Comparison of ENCODE assay signal across 8 cellular contexts in the genomic region with DNA sequence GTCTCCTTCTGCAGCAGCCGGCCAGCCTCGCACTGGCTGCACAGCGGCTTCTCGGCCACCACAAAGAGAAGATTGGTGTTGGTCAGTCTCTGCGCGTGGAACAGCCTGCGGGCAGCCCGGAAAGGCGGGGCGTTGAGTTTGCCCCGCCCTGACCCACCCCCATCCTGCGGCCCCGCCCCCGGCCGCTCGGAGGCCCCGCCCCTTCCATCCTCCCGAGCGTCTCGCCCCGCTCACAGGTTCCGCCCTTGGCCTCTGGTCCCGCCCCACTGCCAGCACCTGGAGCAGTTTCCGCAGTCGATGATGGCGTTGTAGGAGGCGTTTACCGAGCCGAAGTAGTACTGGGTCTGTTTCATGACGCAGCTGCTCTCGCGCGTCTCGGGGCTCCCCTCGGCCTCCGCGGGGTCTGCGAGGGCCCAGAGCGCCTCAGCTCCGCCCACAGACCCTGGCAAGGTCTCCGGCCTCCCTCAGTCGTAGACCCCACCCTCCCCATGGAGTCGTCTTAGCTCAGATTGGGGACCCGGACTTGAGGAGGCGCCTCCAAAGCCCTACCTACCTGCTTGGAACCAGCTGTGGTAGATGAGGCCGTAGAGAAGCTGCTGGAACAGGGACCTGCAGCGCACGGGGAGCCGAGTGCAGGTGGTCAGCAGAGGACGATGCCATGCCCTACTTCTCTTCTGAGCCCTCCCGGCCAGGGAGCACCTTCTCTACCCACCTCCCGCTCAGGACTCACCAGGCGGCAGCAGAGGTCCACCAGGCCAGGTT. TPM values are rescaled to one million over a fixed set of nuclear protein-coding genes. Genes with fewer than 3 reads are reported as not detected.
DNase-seq lines count a peak whose midpoint lies in the region; ATAC-seq, FAIRE-seq and TF ChIP-seq lines count a peak whose summit lies in the region.

No MANE protein-coding gene starts in this region.

- H3K9me3 ChIP-seq in lower lobe of right lung = no peaks in the 10 kb centered on the region

- TF ChIP-seq CTCF in dorsolateral prefrontal cortex (IDR thresholded peaks at IDR 0.05 in 54 of 56, conservative IDR thresholded peaks at IDR 0.05 in 2 of 56; ENCODE audit: low read depth in 1 of 56, partially characterized antibody in 56 of 56) (peak in 3 of 56 donors; percentile 12 to 16 (median 16)), lower lobe of right lung (IDR thresholded peaks at IDR 0.05) (no peak)

- H3K27me3 ChIP-seq in dorsolateral prefrontal cortex = no peaks in the 10 kb centered on the region
- no peaks in the 10 kb centered on the region for H3K27me3 ChIP-seq in lower lobe of right lung (ENCODE audit: low read depth)

- H3K36me3 ChIP-seq in lower lobe of right lung = peaks cover 11% of the 10 kb centered on the region

- peak; percentile 90 for FAIRE-seq in GM12891 (lab: Jason Lieb, UNC)

- peak; percentile 96 for DNase-seq in GM12891 (ENCODE audit: insufficient read length, low spot score)
- peak; percentile 87 for DNase-seq in NCI-H146 (lab: John Stamatoyannopoulos, UW)
- peak; percentile 80 to 91 for DNase-seq in activated CD4-positive, alpha-beta T cell treated with anti-CD3 and anti-CD28 coated beads, Interleukin-2, amount 50 U/mL, for 24 hours (ENCODE audit: low read depth in 1 of 2, low spot score in 1 of 2)
- peak; percentile 36 to 84 (median 69) for DNase-seq in dorsolateral prefrontal cortex
- DNase-seq in lower lobe of right lung = peak; percentile 89
- peak; percentile 87 to 91 (median 89) for DNase-seq in stimulated activated CD4-positive, alpha-beta T cell treated with anti-CD3 and anti-CD28 coated beads, TNF-alpha, amount 100 ng/mL, for 4 hours (ENCODE audit: low read depth in 3 of 3)
- DNase-seq in NCI-H524 (lab: John Stamatoyannopoulos, UW) = no peak

- intact Hi-C loops in dorsolateral prefrontal cortex (cut with DNase I) (loop anchor here in 1 of 2 donors (5.0 kb wide), 1 partner anchor 177 kb away; no protein-coding TSS in a partner anchor), lower lobe of right lung (cut with DNase I) (no loop called here)

- peak; percentile 69 for ATAC-seq in HG02571 (IDR thresholded peaks at IDR 0.05; ENCODE audit: unreplicated experiment)
- peak; percentile 79 to 84 for ATAC-seq in lower lobe of right lung

- H3K4me1 ChIP-seq in lower lobe of right lung = peaks cover 12% of the 10 kb centered on the region

- H3K4me3 ChIP-seq in dorsolateral prefrontal cortex = peak overlapping the region; percentile 39 to 75 (median 58)
- H3K4me3 ChIP-seq in lower lobe of right lung = peak overlapping the region; percentile 61

- TF ChIP-seq POLR2A in GM12891 (IDR thresholded peaks at IDR 0.05; ENCODE audit: low read depth, low read length) = no peak

- peak overlapping the region in 27 of 59 donors; percentile 6 to 78 (median 45) for H3K27ac ChIP-seq in dorsolateral prefrontal cortex
- H3K27ac ChIP-seq in lower lobe of right lung = peak overlapping the region; percentile 49

TF ChIP-seq in GM12891, 5 proteins besides CTCF, POLR2A, EP300 and RAD21:
- TF ChIP-seq POLR2AphosphoS5 (IDR thresholded peaks at IDR 0.05; ENCODE audit: low read depth, low read length) = no peak
- no peak for TF ChIP-seq SPI1 (IDR thresholded peaks at IDR 0.05; ENCODE audit: low read depth, low read length)
- no peak for TF ChIP-seq TAF1 (IDR thresholded peaks at IDR 0.05; ENCODE audit: low read depth, low read length)
- no peak for TF ChIP-seq POU2F2 (IDR thresholded peaks at IDR 0.05; ENCODE audit: low read depth, low read length)
- TF ChIP-seq PAX5 (IDR thresholded peaks at IDR 0.05; ENCODE audit: insufficient read depth, low read length, severe bottlenecking) = no peak

RNA-seq across cellular contexts. Expression of gene TMEM115, which starts 5.9 kb away (rescaled TPM):
- polyA plus RNA-seq in GM12891 (2012; ENCODE audit: low read depth, missing spikeins) = 9.6 TPM
- total RNA-seq in dorsolateral prefrontal cortex = 10 to 100 TPM; 19.2 to 33.5 (median 26.4) TPM
- 37.5 TPM for total RNA-seq in lower lobe of right lung

RNA-seq across cellular contexts. Expression of gene CYB561D2, which starts 14.6 kb away (rescaled TPM):
- 14.5 TPM for polyA plus RNA-seq in GM12891 (2012; ENCODE audit: low read depth, missing spikeins)
- total RNA-seq in dorsolateral prefrontal cortex (10 to 100 TPM in 113 of 120 experiments, 1 to 10 TPM in 7; 7.6 to 20.0 (median 13.4) TPM), lower lobe of right lung (21.7 TPM)

RNA-seq across cellular contexts. Expression of gene NPRL2, which starts 14.7 kb away (rescaled TPM):
- 21.8 TPM for polyA plus RNA-seq in GM12891 (2012; ENCODE audit: low read depth, missing spikeins)
- 10 to 100 TPM; 24.6 to 51.7 (median 35.3) TPM for total RNA-seq in dorsolateral prefrontal cortex
- 17.7 TPM for total RNA-seq in lower lobe of right lung

RNA-seq across cellular contexts. Expression of gene ZMYND10, which starts 19.7 kb away (rescaled TPM):
- 0.18 TPM for polyA plus RNA-seq in GM12891 (2012; ENCODE audit: low read depth, missing spikeins)
- total RNA-seq in dorsolateral prefrontal cortex = 1 to 10 TPM; 1.1 to 7.6 (median 3.1) TPM
- total RNA-seq in lower lobe of right lung = 32.8 TPM

RNA-seq across cellular contexts. Expression of gene RASSF1, which starts 24.6 kb away (rescaled TPM):
- polyA plus RNA-seq in GM12891 (2012; ENCODE audit: low read depth, missing spikeins) = 29.0 TPM
- total RNA-seq in dorsolateral prefrontal cortex = 10 to 100 TPM; 10.1 to 23.5 (median 15.5) TPM
- 39.5 TPM for total RNA-seq in lower lobe of right lung

Comparison
In these comparisons a context has a peak if more than half of its experiments do, and no peak if none do; other contexts are left out.
1. DNase-seq: peak in GM12891 (single experiment), NCI-H146 (single experiment), activated CD4-positive, alpha-beta T cell treated with anti-CD3 and anti-CD28 coated beads, Interleukin-2, amount 50 U/mL, for 24 hours (2 of 2), dorsolateral prefrontal cortex (10 of 10), lower lobe of right lung (single experiment) and stimulated activated CD4-positive, alpha-beta T cell treated with anti-CD3 and anti-CD28 coated beads, TNF-alpha, amount 100 ng/mL, for 4 hours (3 of 3); none in NCI-H524 (0 of 2).